9 cellular contexts compared by ENCODE assay signal in the genomic region with DNA sequence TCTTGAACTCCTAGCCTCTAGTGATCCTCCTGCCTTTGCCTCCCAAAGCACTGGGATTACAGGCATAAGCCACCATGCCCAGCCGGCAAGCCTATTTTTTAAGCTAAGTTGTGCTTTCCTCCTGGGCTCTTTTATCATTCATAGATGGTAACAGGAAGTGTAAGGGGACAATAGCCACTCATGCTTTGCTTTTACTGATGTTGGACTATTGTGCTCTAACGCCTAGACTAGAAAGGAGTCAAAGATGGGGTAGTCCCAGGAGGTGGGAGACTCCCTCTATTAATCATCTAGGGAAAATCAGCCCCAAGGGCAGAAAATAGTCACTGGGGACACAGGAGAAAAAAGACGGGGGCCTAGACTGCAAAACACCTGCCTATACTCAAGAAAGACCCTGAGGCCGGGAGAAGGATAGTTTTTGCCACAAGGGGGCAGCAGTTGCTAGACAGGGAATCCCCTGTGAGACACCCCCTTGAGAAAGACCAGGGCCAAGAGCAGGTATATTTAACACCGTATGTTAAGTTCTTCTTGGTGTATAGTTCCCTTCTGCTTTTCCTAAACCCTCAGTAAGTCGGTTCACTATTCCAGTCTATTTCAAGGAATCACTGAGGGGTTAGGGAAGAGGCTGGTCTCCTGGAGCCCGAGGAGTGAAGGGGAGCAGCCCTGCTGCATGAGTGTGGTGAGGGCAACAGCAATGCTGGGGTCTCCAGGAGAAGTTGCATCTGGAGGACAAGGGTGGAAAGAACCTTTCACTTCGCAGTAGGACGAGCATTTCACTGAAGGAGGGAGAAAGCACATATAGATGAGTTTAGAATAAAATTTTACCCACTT. TPM values are rescaled to one million over a fixed set of nuclear protein-coding genes. Genes with fewer than 3 reads are reported as not detected.
DNase-seq lines count a peak whose midpoint lies in the region; ATAC-seq and TF ChIP-seq lines count a peak whose summit lies in the region.
"Had no signal": no experiment of that assay in that cellular context is flagged by ENCODE, and none has a peak within 500 bp of the region (broad histone marks: within the 10 kb centered on the region; RNA-seq: fewer than 3 reads in every experiment).

No MANE protein-coding gene starts in this region.

- ATAC-seq in GM18909 (IDR thresholded peaks at IDR 0.05; ENCODE audit: poor library complexity, unreplicated experiment) (peak; percentile 51), natural killer cell (peak; percentile 71 to 76 (median 76))

- no peaks in the 10 kb centered on the region for H3K36me3 ChIP-seq in testis (ENCODE audit: low read depth, missing control alignments)
- H3K36me3 ChIP-seq in suprapubic skin = no peaks in the 10 kb centered on the region

- H3K4me1 Mint-ChIP-seq in activated CD4-positive, alpha-beta T cell treated with anti-CD3 and anti-CD28 coated beads, Interleukin-2, amount 10 ng/mL, durations not matched to agents 24 days and 14 days = peaks cover 27% of the 10 kb centered on the region
- peaks cover 55 to 59% of the 10 kb centered on the region in 2 donors for H3K4me1 Mint-ChIP-seq in natural killer cell

- TF ChIP-seq POLR2A in testis (IDR thresholded peaks at IDR 0.05) (no peak), suprapubic skin (IDR thresholded peaks at IDR 0.05) (no peak)

- H3K27me3 ChIP-seq in testis (no peaks in the 10 kb centered on the region), suprapubic skin (peaks cover 3% of the 10 kb centered on the region)

- intact Hi-C loops in activated CD4-positive, alpha-beta T cell treated with anti-CD3 and anti-CD28 coated beads, Interleukin-2, amount 10 ng/mL, durations not matched to agents 24 days and 14 days (cut with micrococcal nuclease) = no loop called here
- intact Hi-C loops in natural killer cell (cut with micrococcal nuclease) = loop anchor here (1.0 kb wide), 1 partner anchor 88 kb away; no protein-coding TSS in a partner anchor
- intact Hi-C loops in testis (cut with DNase I; ENCODE audit: low total_unique reads) = no loop called here

- no peaks in the 10 kb centered on the region for H3K9me3 Mint-ChIP-seq in activated CD4-positive, alpha-beta T cell treated with anti-CD3 and anti-CD28 coated beads, Interleukin-2, amount 10 ng/mL, durations not matched to agents 24 days and 14 days
- no peaks in the 10 kb centered on the region for H3K9me3 Mint-ChIP-seq in natural killer cell

- no peaks in the 10 kb centered on the region for H3K36me3 Mint-ChIP-seq in activated CD4-positive, alpha-beta T cell treated with anti-CD3 and anti-CD28 coated beads, Interleukin-2, amount 10 ng/mL, durations not matched to agents 24 days and 14 days (ENCODE audit: low read depth)
- H3K36me3 Mint-ChIP-seq in natural killer cell = peaks cover 9% of the 10 kb centered on the region

- H3K4me3 ChIP-seq in testis = no peak overlapping the region
- no peak overlapping the region for H3K4me3 ChIP-seq in suprapubic skin
- H3K4me3 ChIP-seq: skin epidermis had no signal

- H3K9me3 ChIP-seq in testis (no peaks in the 10 kb centered on the region), suprapubic skin (no peaks in the 10 kb centered on the region)

- no peak for TF ChIP-seq EP300 in suprapubic skin (IDR thresholded peaks at IDR 0.05)

- peak; percentile 71 for TF ChIP-seq CTCF in natural killer cell (IDR thresholded peaks at IDR 0.05)
- TF ChIP-seq CTCF in testis (IDR thresholded peaks at IDR 0.05) = peak in 2 of 3 experiments; percentile 49 to 71
- peak in 1 of 2 donors; percentile 59 for TF ChIP-seq CTCF in suprapubic skin (IDR thresholded peaks at IDR 0.05)

- DNase-seq in AG20443 (ENCODE audit: low spot score) = peak; percentile 58
- DNase-seq in NCI-H526 treated with DMSO at 0.1 percent for 48 hours (lab: John Stamatoyannopoulos, UW) = peak; percentile 3
- DNase-seq in activated CD4-positive, alpha-beta T cell treated with anti-CD3 and anti-CD28 coated beads, Interleukin-2, amount 10 ng/mL, durations not matched to agents 24 days and 14 days = peak; percentile 88
- peak; percentile 62 for DNase-seq in effector CD8-positive, alpha-beta T cell (lab: John Stamatoyannopoulos, UW)
- peak; percentile 62 for DNase-seq in natural killer cell
- peak; percentile 80 for DNase-seq in testis
- no peak for DNase-seq in suprapubic skin (ENCODE audit: low spot score in 2 of 2)

- WGBS in testis, 2 donors = 67 to 71% methylated on average over 9 of the region's 9 CpGs
- WGBS in suprapubic skin = 56% methylated on average over 9 of the region's 9 CpGs

- peaks cover 34% of the 10 kb centered on the region for H3K27me3 Mint-ChIP-seq in activated CD4-positive, alpha-beta T cell treated with anti-CD3 and anti-CD28 coated beads, Interleukin-2, amount 10 ng/mL, durations not matched to agents 24 days and 14 days
- H3K27me3 Mint-ChIP-seq in natural killer cell (ENCODE audit: low read depth in 2 of 2) = peaks cover 0 to 2% of the 10 kb centered on the region in 2 donors

- H3K4me1 ChIP-seq in testis = no peaks in the 10 kb centered on the region
- H3K4me1 ChIP-seq in suprapubic skin = peaks cover 7% of the 10 kb centered on the region

- H3K27ac Mint-ChIP-seq in activated CD4-positive, alpha-beta T cell treated with anti-CD3 and anti-CD28 coated beads, Interleukin-2, amount 10 ng/mL, durations not matched to agents 24 days and 14 days = no peak overlapping the region
- H3K27ac Mint-ChIP-seq in natural killer cell = peak overlapping the region; percentile 89 to 92

- H3K4me3 Mint-ChIP-seq in activated CD4-positive, alpha-beta T cell treated with anti-CD3 and anti-CD28 coated beads, Interleukin-2, amount 10 ng/mL, durations not matched to agents 24 days and 14 days = no peak overlapping the region
- peak overlapping the region; percentile 35 for H3K4me3 Mint-ChIP-seq in natural killer cell

- H3K27ac ChIP-seq in testis (no peak overlapping the region), suprapubic skin (no peak overlapping the region)
- H3K27ac ChIP-seq: skin epidermis had no signal

RNA-seq across cellular contexts. Expression of gene CXCR1, which starts 2.1 kb away (rescaled TPM):
- not detected in 2 replicates for total RNA-seq in activated CD4-positive, alpha-beta T cell treated with anti-CD3 and anti-CD28 coated beads, Interleukin-2, amount 10 ng/mL, durations not matched to agents 24 days and 14 days
- 10 to 100 TPM in 2 of 3 donors, 1 to 10 TPM in 1; 9.1 to 19.2 (median 10.6) TPM for total RNA-seq in natural killer cell
- total RNA-seq in testis = under 1 TPM in 1 of 2 donors, not detected in 1; 0.16 TPM
- polyA plus RNA-seq in testis (ENCODE audit: insufficient read depth, low read depth, low replicate concordance) = 0.61 TPM
- 1 to 10 TPM in 1 of 4 donors, under 1 TPM in 1, not detected in 2; 0.87 to 1.0 TPM for total RNA-seq in suprapubic skin

RNA-seq across cellular contexts. Expression of gene CXCR2, which starts 43.0 kb away (rescaled TPM):
- total RNA-seq in activated CD4-positive, alpha-beta T cell treated with anti-CD3 and anti-CD28 coated beads, Interleukin-2, amount 10 ng/mL, durations not matched to agents 24 days and 14 days = 0.07 and 0.19 TPM in 2 replicates
- total RNA-seq in natural killer cell = 10 to 100 TPM; 24.3 to 35.3 (median 25.8) TPM
- total RNA-seq in testis = under 1 TPM in 1 of 2 donors, not detected in 1; 0.12 TPM
- polyA plus RNA-seq in testis (ENCODE audit: insufficient read depth, low read depth, low replicate concordance) = 0.45 TPM
- 1 to 10 TPM in 3 of 4 donors, under 1 TPM in 1; 0.24 to 4.8 (median 4.0) TPM for total RNA-seq in suprapubic skin

RNA-seq across cellular contexts. Expression of gene ARPC2, which starts 48.1 kb away (rescaled TPM):
- total RNA-seq in activated CD4-positive, alpha-beta T cell treated with anti-CD3 and anti-CD28 coated beads, Interleukin-2, amount 10 ng/mL, durations not matched to agents 24 days and 14 days = 515 and 516 TPM in 2 replicates
- total RNA-seq in natural killer cell (100 to 1,000 TPM; 824 to 880 (median 830) TPM), testis (100 to 1,000 TPM; 255 to 271 TPM), suprapubic skin (100 to 1,000 TPM; 267 to 384 (median 275) TPM)
- 338 TPM for polyA plus RNA-seq in testis (ENCODE audit: insufficient read depth, low read depth, low replicate concordance)

Comparison
In these comparisons a context has a peak if more than half of its experiments do, and no peak if none do; other contexts are left out.
1. DNase-seq: peak in AG20443 (single experiment), NCI-H526 treated with DMSO at 0.1 percent for 48 hours (single experiment), activated CD4-positive, alpha-beta T cell treated with anti-CD3 and anti-CD28 coated beads, Interleukin-2, amount 10 ng/mL, durations not matched to agents 24 days and 14 days (single experiment), effector CD8-positive, alpha-beta T cell (single experiment), natural killer cell (single experiment) and testis (single experiment); none in suprapubic skin (0 of 2).
2. RNA of gene CXCR1, which starts 2.1 kb away (total RNA-seq): 9.1 to 19.2 TPM in natural killer cell; 0.87 to 1.0 TPM in suprapubic skin, 0.16 TPM in testis and not detected in activated CD4-positive, alpha-beta T cell treated with anti-CD3 and anti-CD28 coated beads, Interleukin-2, amount 10 ng/mL, durations not matched to agents 24 days and 14 days; every median in the first group is over 4 times any median in the second.
3. RNA of gene CXCR2, which starts 43.0 kb away (total RNA-seq): 24.3 to 35.3 TPM in natural killer cell; 0.24 to 4.8 TPM in suprapubic skin, 0.12 TPM in testis and 0.07 to 0.19 TPM in activated CD4-positive, alpha-beta T cell treated with anti-CD3 and anti-CD28 coated beads, Interleukin-2, amount 10 ng/mL, durations not matched to agents 24 days and 14 days; every median in the first group is over 4 times any median in the second.